Comparison of ENCODE assay signal across 2 cellular contexts in the genomic region with DNA sequence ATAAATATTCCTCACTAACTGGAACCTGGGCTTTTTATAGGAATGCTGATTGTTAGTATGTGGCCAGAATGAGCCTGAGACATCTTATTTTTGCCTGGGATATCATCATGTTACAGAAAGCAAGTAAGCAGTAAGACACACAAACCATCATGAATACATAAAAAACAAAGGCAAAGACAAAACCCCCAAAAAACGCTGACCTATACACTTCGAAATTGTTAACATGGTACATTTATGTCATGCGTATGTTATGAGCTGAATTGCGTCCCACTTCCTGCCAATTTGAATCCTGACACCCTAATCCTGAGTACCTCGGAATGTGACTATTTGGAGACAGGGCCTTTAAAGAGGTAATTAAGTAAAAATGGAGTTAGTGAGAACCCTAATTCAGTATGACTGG.
TF ChIP-seq lines count a peak whose summit lies in the region.

No MANE protein-coding gene starts in this region.

TF ChIP-seq in HepG2, 621 proteins besides CTCF, POLR2A, EP300 and RAD21:
- TF ChIP-seq DPF2 (CRISPR knock-in tag; IDR thresholded peaks at IDR 0.05; ENCODE audit: borderline replicate concordance, low read depth) (no peak), MAFF (IDR thresholded peaks at IDR 0.05; ENCODE audit: low read depth, low read length) (peak; percentile 74), ZNF431 (CRISPR knock-in tag; IDR thresholded peaks at IDR 0.05; ENCODE audit: borderline replicate concordance, low read depth) (no peak), MAFK (conservative IDR thresholded peaks at IDR 0.05 in 1 of 2, IDR thresholded peaks at IDR 0.05 in 1 of 2; ENCODE audit: low read length in 2 of 2) (peak; percentile 72 to 86), RBM39 (IDR thresholded peaks at IDR 0.05; ENCODE audit: low read depth, low read length, poor library complexity, severe bottlenecking) (no peak)
- TF ChIP-seq, protein P1, sequence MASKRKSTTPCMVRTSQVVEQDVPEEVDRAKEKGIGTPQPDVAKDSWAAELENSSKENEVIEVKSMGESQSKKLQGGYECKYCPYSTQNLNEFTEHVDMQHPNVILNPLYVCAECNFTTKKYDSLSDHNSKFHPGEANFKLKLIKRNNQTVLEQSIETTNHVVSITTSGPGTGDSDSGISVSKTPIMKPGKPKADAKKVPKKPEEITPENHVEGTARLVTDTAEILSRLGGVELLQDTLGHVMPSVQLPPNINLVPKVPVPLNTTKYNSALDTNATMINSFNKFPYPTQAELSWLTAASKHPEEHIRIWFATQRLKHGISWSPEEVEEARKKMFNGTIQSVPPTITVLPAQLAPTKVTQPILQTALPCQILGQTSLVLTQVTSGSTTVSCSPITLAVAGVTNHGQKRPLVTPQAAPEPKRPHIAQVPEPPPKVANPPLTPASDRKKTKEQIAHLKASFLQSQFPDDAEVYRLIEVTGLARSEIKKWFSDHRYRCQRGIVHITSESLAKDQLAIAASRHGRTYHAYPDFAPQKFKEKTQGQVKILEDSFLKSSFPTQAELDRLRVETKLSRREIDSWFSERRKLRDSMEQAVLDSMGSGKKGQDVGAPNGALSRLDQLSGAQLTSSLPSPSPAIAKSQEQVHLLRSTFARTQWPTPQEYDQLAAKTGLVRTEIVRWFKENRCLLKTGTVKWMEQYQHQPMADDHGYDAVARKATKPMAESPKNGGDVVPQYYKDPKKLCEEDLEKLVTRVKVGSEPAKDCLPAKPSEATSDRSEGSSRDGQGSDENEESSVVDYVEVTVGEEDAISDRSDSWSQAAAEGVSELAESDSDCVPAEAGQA (IDR thresholded peaks at IDR 0.05; ENCODE audit: low read depth): no peak
- TF ChIP-seq, protein P1 (CRISPR knock-in tag; IDR thresholded peaks at IDR 0.05; ENCODE audit: borderline replicate concordance): no peak

TF ChIP-seq in IMR-90, 13 proteins besides CTCF, POLR2A, EP300 and RAD21:
- TF ChIP-seq MXI1 (IDR thresholded peaks at IDR 0.05; ENCODE audit: borderline replicate concordance, low read depth, low read length): no peak
- TF ChIP-seq MAFK (IDR thresholded peaks at IDR 0.05; ENCODE audit: low read depth, low read length): peak; percentile 80
- no peak for TF ChIP-seq CEBPB (IDR thresholded peaks at IDR 0.05; ENCODE audit: low read depth, low read length)
